ENCODE assay signal across 8 cellular contexts in genomic region chr4:118591339-118592046, GRCh38.
DNase-seq lines count a peak whose midpoint lies in the region; ATAC-seq and TF ChIP-seq lines count a peak whose summit lies in the region.
"Not testable (repeated sequence)": the region's sequence is repeated elsewhere in the genome, so short reads cannot be mapped to it uniquely, and the experiment has no call there.

No MANE protein-coding gene starts in this region.

- not testable (repeated sequence) for H3K36me3 ChIP-seq in smooth muscle cell (ENCODE audit: low read depth)

- H3K4me1 ChIP-seq in smooth muscle cell (ENCODE audit: low read depth), result not testable (repeated sequence)

- DNase-seq in AG08395 (ENCODE audit: low spot score) (peak; percentile 88), NCI-H345 (lab: John Stamatoyannopoulos, UW) (peak; percentile 88), cerebellar nuclear complex (lab: John Stamatoyannopoulos, UW) (peak; percentile 8 to 64), iris pigment epithelial cell (ENCODE audit: low read depth) (peak; percentile 89), smooth muscle cell (lab: John Stamatoyannopoulos, UW; ENCODE audit: unreplicated experiment) (peak; percentile 92)
- DNase-seq in activated CD4-positive, alpha-beta T cell treated with anti-CD3 and anti-CD28 coated beads for 1 hour, result peak; percentile 97

- H3K9ac ChIP-seq in smooth muscle cell (ENCODE audit: low read depth), result peak overlapping the region; percentile 97

- under 1% methylated on average over 28 of the region's 28 CpGs for WGBS in smooth muscle cell (ENCODE audit: low lambda C conversion rate)

- ATAC-seq in GM18907 (IDR thresholded peaks at IDR 0.05; ENCODE audit: unreplicated experiment), result peak; percentile 97
- peak; percentile 98 for ATAC-seq in HG03108 (IDR thresholded peaks at IDR 0.05; ENCODE audit: unreplicated experiment)

- H3K27me3 ChIP-seq in smooth muscle cell (ENCODE audit: low read depth), result not testable (repeated sequence)

- H2AFZ ChIP-seq in smooth muscle cell (ENCODE audit: low read depth), result peak overlapping the region; percentile 99

- H3K79me2 ChIP-seq in smooth muscle cell (ENCODE audit: low read depth), result not testable (repeated sequence)

- H4K20me1 ChIP-seq in smooth muscle cell (ENCODE audit: low read depth), result not testable (repeated sequence)

- peak overlapping the region; percentile 88 for H3K4me2 ChIP-seq in smooth muscle cell

- not testable (repeated sequence) for H3F3A ChIP-seq in smooth muscle cell (ENCODE audit: low read depth)

- TF ChIP-seq CTCF in smooth muscle cell (IDR thresholded peaks at IDR 0.05; ENCODE audit: borderline replicate concordance, insufficient read depth, poor library complexity, severe bottlenecking), result not testable (repeated sequence)

- H3K27ac ChIP-seq in smooth muscle cell (ENCODE audit: low read depth), result peak overlapping the region; percentile 85

- not testable (repeated sequence) for H3K9me3 ChIP-seq in smooth muscle cell (replicated peaks; ENCODE audit: low read depth)

- peak overlapping the region; percentile 81 for H3K4me3 ChIP-seq in smooth muscle cell

Comparison
In these comparisons a context has a peak if more than half of its experiments do, and no peak if none do; other contexts are left out.
1. Peak in every context shown above with its lines: DNase-seq, ATAC-seq, H3K4me3 ChIP-seq and H3K27ac ChIP-seq.
2. DNase-seq: peak in every context shown above with its lines; median percentile 97 in activated CD4-positive, alpha-beta T cell treated with anti-CD3 and anti-CD28 coated beads for 1 hour; 92 in smooth muscle cell; 89 in iris pigment epithelial cell; 88 in AG08395; 88 in NCI-H345; 36 in cerebellar nuclear complex.